Comparison of ENCODE assay signal across 7 cellular contexts in genomic region chr7:51162724-51163329, GRCh38.
A peak's percentile ranks its signal among the peaks of the same experiment; 100 is the strongest.
DNase-seq lines count a peak whose midpoint lies in the region; ATAC-seq and TF ChIP-seq lines count a peak whose summit lies in the region.

No MANE protein-coding gene starts in this region.

- H3K36me3 Mint-ChIP-seq in activated naive CD4-positive, alpha-beta T cell treated with anti-CD3 and anti-CD28 coated beads, Interleukin-2, amount 50 U/mL, for 72 hours, result no peaks in the 10 kb centered on the region

- H3K36me3 ChIP-seq in cardiac muscle cell, result no peaks in the 10 kb centered on the region

- peak; percentile 86 for ATAC-seq in HG02571 (IDR thresholded peaks at IDR 0.05; ENCODE audit: unreplicated experiment)
- ATAC-seq in activated naive CD4-positive, alpha-beta T cell treated with anti-CD3 and anti-CD28 coated beads, Interleukin-2, amount 50 U/mL, for 72 hours, result peak; percentile 91 to 95

- no peaks in the 10 kb centered on the region for H3K9me3 Mint-ChIP-seq in activated naive CD4-positive, alpha-beta T cell treated with anti-CD3 and anti-CD28 coated beads, Interleukin-2, amount 50 U/mL, for 72 hours

- TF ChIP-seq CTCF in GM12874 (IDR thresholded peaks at IDR 0.05; ENCODE audit: insufficient read depth, low read depth, low read length) (peak; percentile 75), cardiac muscle cell (IDR thresholded peaks at IDR 0.05; ENCODE audit: low read depth, low read length) (peak; percentile 93)

- no peaks in the 10 kb centered on the region for H3K27me3 ChIP-seq in cardiac muscle cell

- H3K27ac Mint-ChIP-seq in activated naive CD4-positive, alpha-beta T cell treated with anti-CD3 and anti-CD28 coated beads, Interleukin-2, amount 50 U/mL, for 72 hours, result no peak overlapping the region

- no peak overlapping the region for H3K4me3 ChIP-seq in cardiac muscle cell

- H3K27ac ChIP-seq in cardiac muscle cell, result no peak overlapping the region

- H3K9me3 ChIP-seq in cardiac muscle cell (ENCODE audit: low read depth), result no peaks in the 10 kb centered on the region

- DNase-seq in MV-4-11 (lab: John Stamatoyannopoulos, UW) (peak; percentile 60), SK-N-DZ (ENCODE audit: low spot score) (peak; percentile 74), cardiac muscle cell (ENCODE audit: low read depth in 1 of 2, low spot score in 1 of 2) (peak; percentile 90), retina (peak; percentile 80)
- peak in 1 of 2 donors; percentile 79 for DNase-seq in activated naive CD4-positive, alpha-beta T cell treated with anti-CD3 and anti-CD28 coated beads, Interleukin-2, amount 50 U/mL, for 72 hours (ENCODE audit: low spot score in 2 of 2)

- no peaks in the 10 kb centered on the region for H3K4me1 ChIP-seq in cardiac muscle cell (ENCODE audit: low read depth)
